In the genomic region with DNA sequence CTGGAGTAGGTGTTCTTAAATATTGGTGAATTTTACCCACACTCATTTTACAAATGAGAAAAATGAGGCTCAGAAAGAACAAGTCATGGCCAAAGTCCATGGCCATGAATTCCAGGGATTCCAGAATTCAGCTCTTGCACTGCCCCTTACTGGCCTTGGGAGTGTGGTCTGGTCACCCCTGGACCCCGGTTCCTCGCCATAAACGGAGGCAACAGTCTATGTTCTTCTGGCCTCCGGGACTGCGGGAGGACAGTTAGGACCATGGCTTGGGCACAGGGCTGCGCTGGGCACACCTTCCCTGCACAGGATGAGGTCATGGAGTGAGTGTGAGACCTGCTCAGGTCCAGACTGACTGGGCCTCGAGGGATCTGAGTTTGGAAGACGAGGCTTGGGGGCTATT, we compare ENCODE assay signal across 30 cellular contexts. TPM values are rescaled to one million over a fixed set of nuclear protein-coding genes. Genes with fewer than 3 reads are reported as not detected.
"Had no signal": no experiment of that assay in that cellular context is flagged by ENCODE, and none has a peak within 500 bp of the region (broad histone marks: within the 10 kb centered on the region; RNA-seq: fewer than 3 reads in every experiment).

No MANE protein-coding gene starts in this region.

- H3K36me3 ChIP-seq: colonic mucosa, esophagus squamous epithelium, gastrocnemius medialis, heart right ventricle, left lung, lower lobe of right lung had no signal

- H3K27ac ChIP-seq: colonic mucosa, epithelial cell of prostate, esophagus squamous epithelium, gastrocnemius medialis, heart right ventricle, left lung, lower lobe of right lung had no signal

- H3K27me3 ChIP-seq: colonic mucosa, gastrocnemius medialis had no signal

- H3K4me1 ChIP-seq: colonic mucosa, left lung, lower lobe of right lung had no signal

- ATAC-seq: effector memory CD8-positive, alpha-beta T cell; esophagus mucosa; gastrocnemius medialis; heart right ventricle; left cardiac atrium; left lung; left ventricle myocardium superior had no signal

- DNase-seq: colonic mucosa; cortex of kidney; effector CD8-positive, alpha-beta T cell; effector memory CD8-positive, alpha-beta T cell; endodermal cell; erythroblast; esophagus squamous epithelium; foreskin fibroblast; foreskin melanocyte; gastrocnemius medialis; glutamatergic neuron; head of caudate nucleus; heart right ventricle; hippocampal formation; left cardiac atrium; left ventricle myocardium superior; lower lobe of right lung; mesendoderm; midbrain had no signal

- H3K9me3 ChIP-seq: colonic mucosa, esophagus squamous epithelium, gastrocnemius medialis, heart right ventricle, left lung, lower lobe of right lung had no signal

- H3K4me3 ChIP-seq: colonic mucosa, esophagus squamous epithelium, gastrocnemius medialis, heart right ventricle, left lung, lower lobe of right lung had no signal

RNA-seq across cellular contexts. Expression of a gene that starts 6.9 kb away (rescaled TPM):
- total RNA-seq: colonic mucosa, dermis microvascular lymphatic vessel endothelial cell, endodermal cell, esophagus mucosa, esophagus squamous epithelium, glomerular endothelial cell, kidney epithelial cell, left cardiac atrium, left lung, lower leg skin, lower lobe of right lung, lung microvascular endothelial cell, mononuclear cell, mucosa of gallbladder had no signal
- polyA plus RNA-seq: keratinocyte had no signal

RNA-seq across cellular contexts. Expression of a gene that starts 27.6 kb away (rescaled TPM):
- total RNA-seq: dermis microvascular lymphatic vessel endothelial cell, lung microvascular endothelial cell had no signal
